1 cellular context compared by ENCODE assay signal in the genomic region with DNA sequence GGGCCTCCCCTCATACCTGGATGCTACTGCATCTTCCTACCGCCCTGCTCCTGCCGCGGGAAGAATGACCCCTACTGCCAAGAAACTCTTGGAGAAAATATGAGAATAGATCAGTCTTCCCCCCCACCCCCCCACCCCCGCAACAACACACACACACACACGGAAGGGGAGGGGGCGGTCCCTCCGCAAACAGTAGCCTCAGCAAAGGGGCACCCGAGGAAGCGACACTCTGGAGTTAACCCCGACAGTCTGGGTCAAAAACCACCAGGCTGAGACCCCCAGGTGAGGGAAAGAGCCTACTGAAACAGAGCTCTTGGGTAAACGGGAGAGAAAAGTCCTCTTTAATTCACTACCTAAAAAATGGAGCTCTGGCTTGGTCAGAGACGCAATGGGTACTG.
TF ChIP-seq lines count a peak whose summit lies in the region.

No MANE protein-coding gene starts in this region.

TF ChIP-seq in liver, 16 proteins besides CTCF, POLR2A, EP300 and RAD21 (continued from another document):
- TF ChIP-seq, protein P1, sequence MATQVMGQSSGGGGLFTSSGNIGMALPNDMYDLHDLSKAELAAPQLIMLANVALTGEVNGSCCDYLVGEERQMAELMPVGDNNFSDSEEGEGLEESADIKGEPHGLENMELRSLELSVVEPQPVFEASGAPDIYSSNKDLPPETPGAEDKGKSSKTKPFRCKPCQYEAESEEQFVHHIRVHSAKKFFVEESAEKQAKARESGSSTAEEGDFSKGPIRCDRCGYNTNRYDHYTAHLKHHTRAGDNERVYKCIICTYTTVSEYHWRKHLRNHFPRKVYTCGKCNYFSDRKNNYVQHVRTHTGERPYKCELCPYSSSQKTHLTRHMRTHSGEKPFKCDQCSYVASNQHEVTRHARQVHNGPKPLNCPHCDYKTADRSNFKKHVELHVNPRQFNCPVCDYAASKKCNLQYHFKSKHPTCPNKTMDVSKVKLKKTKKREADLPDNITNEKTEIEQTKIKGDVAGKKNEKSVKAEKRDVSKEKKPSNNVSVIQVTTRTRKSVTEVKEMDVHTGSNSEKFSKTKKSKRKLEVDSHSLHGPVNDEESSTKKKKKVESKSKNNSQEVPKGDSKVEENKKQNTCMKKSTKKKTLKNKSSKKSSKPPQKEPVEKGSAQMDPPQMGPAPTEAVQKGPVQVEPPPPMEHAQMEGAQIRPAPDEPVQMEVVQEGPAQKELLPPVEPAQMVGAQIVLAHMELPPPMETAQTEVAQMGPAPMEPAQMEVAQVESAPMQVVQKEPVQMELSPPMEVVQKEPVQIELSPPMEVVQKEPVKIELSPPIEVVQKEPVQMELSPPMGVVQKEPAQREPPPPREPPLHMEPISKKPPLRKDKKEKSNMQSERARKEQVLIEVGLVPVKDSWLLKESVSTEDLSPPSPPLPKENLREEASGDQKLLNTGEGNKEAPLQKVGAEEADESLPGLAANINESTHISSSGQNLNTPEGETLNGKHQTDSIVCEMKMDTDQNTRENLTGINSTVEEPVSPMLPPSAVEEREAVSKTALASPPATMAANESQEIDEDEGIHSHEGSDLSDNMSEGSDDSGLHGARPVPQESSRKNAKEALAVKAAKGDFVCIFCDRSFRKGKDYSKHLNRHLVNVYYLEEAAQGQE (IDR thresholded peaks at IDR 0.05): no peak
- no peak for TF ChIP-seq EGR1 (IDR thresholded peaks at IDR 0.05; ENCODE audit: low read depth in 2 of 2)
- no peak for TF ChIP-seq NR2F2 (IDR thresholded peaks at IDR 0.05)
- no peak for TF ChIP-seq SP1 (IDR thresholded peaks at IDR 0.05)
- no peak for TF ChIP-seq HNF4A (conservative IDR thresholded peaks at IDR 0.05)
- no peak for TF ChIP-seq JUND (IDR thresholded peaks at IDR 0.05)
- TF ChIP-seq, protein P2, sequence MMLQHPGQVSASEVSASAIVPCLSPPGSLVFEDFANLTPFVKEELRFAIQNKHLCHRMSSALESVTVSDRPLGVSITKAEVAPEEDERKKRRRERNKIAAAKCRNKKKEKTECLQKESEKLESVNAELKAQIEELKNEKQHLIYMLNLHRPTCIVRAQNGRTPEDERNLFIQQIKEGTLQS (IDR thresholded peaks at IDR 0.05): no peak
- TF ChIP-seq GABPA (IDR thresholded peaks at IDR 0.05 in 1 of 2, conservative IDR thresholded peaks at IDR 0.05 in 1 of 2): no peak
